In genomic region chr17:7384489-7385081, GRCh38 we compare ENCODE assay signal across 9 cellular contexts. TPM values are rescaled to one million over a fixed set of nuclear protein-coding genes. Genes with fewer than 3 reads are reported as not detected.
DNase-seq lines count a peak whose midpoint lies in the region; ATAC-seq and TF ChIP-seq lines count a peak whose summit lies in the region.
"Had no signal": no experiment of that assay in that cellular context is flagged by ENCODE, and none has a peak within 500 bp of the region (broad histone marks: within the 10 kb centered on the region; RNA-seq: fewer than 3 reads in every experiment).

No MANE protein-coding gene starts in this region.

- peak overlapping the region; percentile 91 to 92 for H3K27ac Mint-ChIP-seq in T-cell
- no peak overlapping the region for H3K27ac Mint-ChIP-seq in glutamatergic neuron (ENCODE audit: unreplicated experiment)

- H3K9ac ChIP-seq in SK-N-SH, result no peak overlapping the region

- H3K27ac ChIP-seq in SK-N-SH (ENCODE audit: low read depth in 2 of 2, low read length in 1 of 2) (no peak overlapping the region), spleen (peak overlapping the region; percentile 72 to 90 (median 86))

- peaks cover 5% of the 10 kb centered on the region for H3K36me3 Mint-ChIP-seq in T-cell
- H3K36me3 Mint-ChIP-seq in glutamatergic neuron (ENCODE audit: unreplicated experiment), result peaks cover 6% of the 10 kb centered on the region

- H2AFZ ChIP-seq in SK-N-SH (ENCODE audit: low read depth), result no peak overlapping the region

- H3K4me1 ChIP-seq in SK-N-SH (ENCODE audit: control insufficient read depth in 1 of 2, insufficient read depth in 2 of 2, low read depth in 1 of 2, low read length in 1 of 2) (peaks cover 0 to 32% of the 10 kb centered on the region in 2 experiments; a peak in 2 of 4 replicates), spleen (peaks cover 7 to 44% (median 34%) of the 10 kb centered on the region in 6 donors)

- peaks cover 2% of the 10 kb centered on the region for H3F3A ChIP-seq in SK-N-SH (replicated peaks; ENCODE audit: insufficient read depth)

- H3K4me3 Mint-ChIP-seq in T-cell, result peak overlapping the region; percentile 69 to 80 (median 79)
- peak overlapping the region; percentile 48 for H3K4me3 Mint-ChIP-seq in glutamatergic neuron (ENCODE audit: unreplicated experiment)

- peaks cover 1 to 11% of the 10 kb centered on the region in 2 experiments for H3K36me3 ChIP-seq in SK-N-SH (replicated peaks in 1 of 2; ENCODE audit: control insufficient read depth in 1 of 2, insufficient read depth in 2 of 2, low read length in 1 of 2)
- H3K36me3 ChIP-seq in spleen, result peaks cover 0 to 30% (median 15%) of the 10 kb centered on the region in 6 donors

- TF ChIP-seq EP300 in SK-N-SH (IDR thresholded peaks at IDR 0.05; ENCODE audit: borderline replicate concordance in 1 of 2, low read depth in 1 of 2, low read length in 1 of 2), result no peak

- H3K4me1 Mint-ChIP-seq in T-cell (peaks cover 15 to 22% (median 17%) of the 10 kb centered on the region in 3 donors), glutamatergic neuron (ENCODE audit: low read depth, unreplicated experiment) (peaks cover 3% of the 10 kb centered on the region)

- 86% methylated on average over 17 of the region's 23 CpGs for WGBS in SK-N-SH (ENCODE audit: low lambda C conversion rate)
- 40 to 50% (median 42%) methylated on average over 13 to 23 of the region's 23 CpGs for WGBS in spleen, 5 donors

- in situ Hi-C loops in KBM-7 (cut with MboI; ENCODE audit: low pct_unique_long_range_greater_than_20kb, low sequenced_read_pairs), result no loop called here

- H3K4me2 ChIP-seq in SK-N-SH, result 0 out of 2 replicates have a peak overlapping the region, but pooled peaks have one; percentile 50

- no peaks in the 10 kb centered on the region for H3K9me2 ChIP-seq in SK-N-SH

- H3K27me3 ChIP-seq in SK-N-SH (ENCODE audit: insufficient read depth), result peaks cover 8% of the 10 kb centered on the region; the same call in 1 of the 2 replicates
- H3K27me3 ChIP-seq in spleen (replicated peaks in 1 of 7), result peaks cover 0 to 50% (median 10%) of the 10 kb centered on the region in 7 donors

- no peaks in the 10 kb centered on the region for H3K79me2 ChIP-seq in SK-N-SH (ENCODE audit: insufficient read depth)

- CTCF ChIA-PET in SK-N-SH (lab: Yijun Ruan, JAX) (interaction anchor here (0.9 to 2.3 kb wide), 4 partner anchors 9 to 176 kb away, joined by 3 to 12 read pairs (median 5); partner anchors contain the start of genes PLSCR3 and SENP3), T-cell (lab: Charles Lee) (interaction anchor here (0.6 to 1.8 kb wide), 9 partner anchors 13 to 543 kb away, joined by 3 to 7 read pairs (median 3); partner anchors contain the start of gene ACAP1 (in 1 of the 2))

- intact Hi-C loops in spleen (cut with DNase I; ENCODE audit: low total_unique reads), result no loop called here

- H4K20me1 ChIP-seq in SK-N-SH (ENCODE audit: insufficient read depth), result no peaks in the 10 kb centered on the region

- H3K4me3 ChIP-seq in SK-N-SH (ENCODE audit: low read depth in 2 of 2, low read length in 1 of 2) (peak overlapping the region in 1 of 2 experiments; percentile 42; a peak in 2 of 4 replicates), spleen (peak overlapping the region; percentile 26 to 73 (median 50))

- no peak for TF ChIP-seq CTCF in SK-N-SH (IDR thresholded peaks at IDR 0.05)
- no peak for TF ChIP-seq CTCF in glutamatergic neuron (IDR thresholded peaks at IDR 0.05; ENCODE audit: partially characterized antibody, unreplicated experiment)
- TF ChIP-seq CTCF in spleen (IDR thresholded peaks at IDR 0.05 in 8 of 11, conservative IDR thresholded peaks at IDR 0.05 in 3 of 11), result no peak

- no peak for TF ChIP-seq POLR2A in spleen (IDR thresholded peaks at IDR 0.05)

- DNase-seq in SK-N-SH (no peak), T-cell (peak in 1 of 34 experiments; percentile 23), glutamatergic neuron (no peak), spleen (no peak), KBM-7 (no peak)

- no peaks in the 10 kb centered on the region for H3K9me3 ChIP-seq in SK-N-SH
- no peaks in the 10 kb centered on the region for H3K9me3 ChIP-seq in spleen

- H3K27me3 Mint-ChIP-seq in T-cell, result peaks cover 23 to 25% of the 10 kb centered on the region in 2 donors
- peaks cover 24% of the 10 kb centered on the region for H3K27me3 Mint-ChIP-seq in glutamatergic neuron (ENCODE audit: unreplicated experiment)

- H3K9me3 Mint-ChIP-seq in T-cell (no peaks in the 10 kb centered on the region), glutamatergic neuron (ENCODE audit: unreplicated experiment) (peaks cover 20% of the 10 kb centered on the region)

- ATAC-seq in SK-N-SH treated with all-trans-retinoic acid at 6 μM for 48 hours (no peak; the same call in 2 of the 3 replicates), T-cell (replicated peaks in 1 of 4) (peak in 1 of 4 experiments; percentile 1), HG02588 (IDR thresholded peaks at IDR 0.05; ENCODE audit: unreplicated experiment) (no peak), HG02798 (IDR thresholded peaks at IDR 0.05; ENCODE audit: poor library complexity, unreplicated experiment) (no peak)

- POLR2A ChIA-PET in SK-N-SH (lab: Yijun Ruan, JAX), result interaction anchor here (1.1 kb wide), 1 partner anchor 199 kb away, joined by 3 read pairs; the partner anchor contains the start of gene MPDU1
- POLR2A ChIA-PET in T-cell (lab: Charles Lee), result interaction anchor here (0.5 kb wide), 2 partner anchors 14 to 146 kb away, joined by 3 to 4 read pairs; no protein-coding TSS in a partner anchor

- TF ChIP-seq RAD21 in SK-N-SH (IDR thresholded peaks at IDR 0.05; ENCODE audit: low read length), result no peak

TF ChIP-seq in SK-N-SH, 30 proteins besides CTCF, POLR2A, EP300 and RAD21:
- TF ChIP-seq TAF1 (IDR thresholded peaks at IDR 0.05; ENCODE audit: borderline replicate concordance, low read depth, low read length) (no peak), GATA2 (CRISPR knock-in tag; IDR thresholded peaks at IDR 0.05) (no peak), USF1 (IDR thresholded peaks at IDR 0.05; ENCODE audit: borderline replicate concordance, low read depth) (no peak), FOXM1 (IDR thresholded peaks at IDR 0.05; ENCODE audit: low read depth) (no peak), YY1 (IDR thresholded peaks at IDR 0.05; ENCODE audit: low read depth) (no peak), FOXJ3 (CRISPR knock-in tag; IDR thresholded peaks at IDR 0.05) (no peak), GABPA (IDR thresholded peaks at IDR 0.05; ENCODE audit: low read depth) (no peak)

TF ChIP-seq in SK-N-SH treated with all-trans-retinoic acid at 6 μM for 48 hours, 23 proteins besides CTCF, POLR2A, EP300 and RAD21 (continues in another document):
- TF ChIP-seq ESRRG (CRISPR knock-in tag; IDR thresholded peaks at IDR 0.05) (no peak), PATZ1 (CRISPR knock-in tag; IDR thresholded peaks at IDR 0.05; ENCODE audit: borderline replicate concordance) (no peak), GLIS3 (CRISPR knock-in tag; IDR thresholded peaks at IDR 0.05) (no peak), BACH2 (CRISPR knock-in tag; IDR thresholded peaks at IDR 0.05; ENCODE audit: borderline replicate concordance) (no peak)

RNA-seq across cellular contexts. Expression of gene TNK1, which starts 3.7 kb away (rescaled TPM):
- polyA plus RNA-seq in SK-N-SH (2012; rRNA removed) (0.64 and 0.75 TPM in 2 replicates), spleen (1 to 10 TPM; 6.6 to 8.7 (median 8.3) TPM)
- polyA plus RNA-seq in SK-N-SH (2012; cell fraction: cytosol; rRNA removed), result 0.24 and 0.59 TPM in 2 replicates
- 2.2 and 3.3 TPM in 2 replicates for polyA plus RNA-seq in SK-N-SH (2012; cell fraction: nucleus; rRNA removed)
- total RNA-seq in T-cell (10 to 100 TPM in 3 of 5 donors, 1 to 10 TPM in 2; 5.7 to 18.3 (median 16.0) TPM), glutamatergic neuron (ENCODE audit: unreplicated experiment) (0.34 TPM), spleen (10 to 100 TPM in 1 of 7 donors, 1 to 10 TPM in 6; 4.2 to 16.2 (median 6.4) TPM)
- total RNA-seq: A172 had no signal

RNA-seq across cellular contexts. Expression of gene PLSCR3, which starts 9.7 kb away (rescaled TPM):
- polyA plus RNA-seq in SK-N-SH (2012; rRNA removed), result 72.0 and 95.0 TPM in 2 replicates
- 44.4 and 71.7 TPM in 2 replicates for polyA plus RNA-seq in SK-N-SH (2012; cell fraction: cytosol; rRNA removed)
- 149 and 189 TPM in 2 replicates for polyA plus RNA-seq in SK-N-SH (2012; cell fraction: nucleus; rRNA removed)
- 100 to 1,000 TPM; 101 to 145 (median 140) TPM for total RNA-seq in T-cell
- 78.1 TPM for total RNA-seq in glutamatergic neuron (ENCODE audit: unreplicated experiment)
- 10 to 100 TPM; 34.1 to 63.2 (median 51.1) TPM for total RNA-seq in spleen
- 10 to 100 TPM; 31.3 to 45.9 (median 33.3) TPM for polyA plus RNA-seq in spleen

RNA-seq across cellular contexts. Expression of gene TMEM256, which starts 19.3 kb away (rescaled TPM):
- polyA plus RNA-seq in SK-N-SH (2012; rRNA removed) (114 and 213 TPM in 2 replicates), spleen (100 to 1,000 TPM; 175 to 193 (median 179) TPM)
- 112 and 115 TPM in 2 replicates for polyA plus RNA-seq in SK-N-SH (2012; cell fraction: cytosol; rRNA removed)
- polyA plus RNA-seq in SK-N-SH (2012; cell fraction: nucleus; rRNA removed), result 63.1 and 74.0 TPM in 2 replicates
- total RNA-seq in T-cell (10 to 100 TPM; 28.7 to 48.9 (median 45.6) TPM), glutamatergic neuron (ENCODE audit: unreplicated experiment) (51.6 TPM), spleen (10 to 100 TPM; 39.1 to 82.5 (median 50.3) TPM)

RNA-seq across cellular contexts. Expression of gene NLGN2, which starts 23.1 kb away (rescaled TPM):
- 16.8 and 29.9 TPM in 2 replicates for polyA plus RNA-seq in SK-N-SH (2012; rRNA removed)
- polyA plus RNA-seq in SK-N-SH (2012; cell fraction: cytosol; rRNA removed), result 12.6 and 20.1 TPM in 2 replicates
- polyA plus RNA-seq in SK-N-SH (2012; cell fraction: nucleus; rRNA removed), result 143 and 167 TPM in 2 replicates
- total RNA-seq in T-cell, result 1 to 10 TPM; 6.8 to 8.9 (median 8.4) TPM
- total RNA-seq in glutamatergic neuron (ENCODE audit: unreplicated experiment), result 90.8 TPM
- 10 to 100 TPM in 6 of 7 donors, 1 to 10 TPM in 1; 8.7 to 23.0 (median 13.0) TPM for total RNA-seq in spleen
- 1 to 10 TPM; 2.2 to 6.5 (median 4.3) TPM for polyA plus RNA-seq in spleen

RNA-seq across cellular contexts. Expression of gene TMEM95, which starts 29.6 kb away (rescaled TPM):
- not detected in 2 replicates for polyA plus RNA-seq in SK-N-SH (2012; rRNA removed)
- not detected in 2 replicates for polyA plus RNA-seq in SK-N-SH (2012; cell fraction: cytosol; rRNA removed)
- polyA plus RNA-seq in SK-N-SH (2012; cell fraction: nucleus; rRNA removed), result not detected in 2 replicates
- not detected for total RNA-seq in T-cell
- total RNA-seq in glutamatergic neuron (ENCODE audit: unreplicated experiment), result not detected
- total RNA-seq in spleen, result not detected
- polyA plus RNA-seq in spleen, result not detected
- total RNA-seq: A172 had no signal

Comparison
In these comparisons a context has a peak if more than half of its experiments do, and no peak if none do; other contexts are left out.
1. H3K27ac ChIP-seq: peak in spleen (8 of 8); none in SK-N-SH (0 of 2).